ENCODE assay signal across 1 cellular context in the genomic region with DNA sequence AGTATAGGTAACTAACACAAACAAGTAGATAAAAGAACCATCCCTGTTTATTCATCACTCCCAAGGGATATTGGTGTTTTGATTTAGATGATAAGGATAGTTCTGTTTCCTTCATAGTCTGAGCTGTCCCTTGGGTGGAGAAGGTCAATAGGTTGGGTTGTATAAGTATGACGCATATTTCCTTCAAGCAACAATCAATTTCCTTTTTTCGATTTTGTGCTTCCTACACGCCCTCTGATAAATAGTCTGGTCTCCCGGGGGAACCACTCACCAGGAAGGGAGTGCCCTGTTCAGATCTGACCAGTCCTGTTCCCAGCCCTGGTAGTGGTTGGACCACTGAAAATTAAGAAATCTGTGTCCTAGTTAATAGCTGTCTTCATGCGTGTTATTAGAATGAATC.
TF ChIP-seq lines count a peak whose summit lies in the region.

No MANE protein-coding gene starts in this region.

TF ChIP-seq in HepG2, 621 proteins besides CTCF, POLR2A, EP300 and RAD21 (continued from another document):
- TF ChIP-seq PRDM10 (CRISPR knock-in tag; IDR thresholded peaks at IDR 0.05; ENCODE audit: low read depth) (no peak), USF2 (IDR thresholded peaks at IDR 0.05; ENCODE audit: low read depth, low read length) (no peak), USF2 (CRISPR knock-in tag; IDR thresholded peaks at IDR 0.05; ENCODE audit: borderline replicate concordance) (no peak), ZNF549 (CRISPR knock-in tag; IDR thresholded peaks at IDR 0.05) (no peak), IRX3 (CRISPR knock-in tag; IDR thresholded peaks at IDR 0.05; ENCODE audit: borderline replicate concordance, low read depth) (no peak), ZNF18 (CRISPR knock-in tag; IDR thresholded peaks at IDR 0.05; ENCODE audit: insufficient replicate concordance) (no peak), KDM5A (IDR thresholded peaks at IDR 0.05; ENCODE audit: borderline replicate concordance, low read length) (no peak), HOXD1 (CRISPR knock-in tag; IDR thresholded peaks at IDR 0.05) (no peak), BCL6 (CRISPR knock-in tag; IDR thresholded peaks at IDR 0.05) (no peak), ZBTB44 (CRISPR knock-in tag; IDR thresholded peaks at IDR 0.05) (no peak), PHF8 (CRISPR knock-in tag; IDR thresholded peaks at IDR 0.05) (no peak), SIX4 (CRISPR knock-in tag; IDR thresholded peaks at IDR 0.05) (no peak), ZFP90 (CRISPR knock-in tag; IDR thresholded peaks at IDR 0.05; ENCODE audit: borderline replicate concordance) (no peak), ZNF761 (CRISPR knock-in tag; conservative IDR thresholded peaks at IDR 0.05) (no peak)
TF ChIP-seq in HepG2: peak in this region for 0.
